Comparison of ENCODE assay signal across 1 cellular context in genomic region chr10:133260895-133261725, GRCh38.
A peak's percentile ranks its signal among the peaks of the same experiment; 100 is the strongest.
TF ChIP-seq lines count a peak whose summit lies in the region.

No MANE protein-coding gene starts in this region.

TF ChIP-seq in K562, 482 proteins besides CTCF, POLR2A, EP300 and RAD21 (continued from another document and continues in another):
- TF ChIP-seq RNF219 (CRISPR knock-in tag; IDR thresholded peaks at IDR 0.05) (no peak), KLF16 (IDR thresholded peaks at IDR 0.05) (no peak), CTBP1 (IDR thresholded peaks at IDR 0.05; ENCODE audit: borderline replicate concordance) (no peak), RHOXF2B (CRISPR knock-in tag; conservative IDR thresholded peaks at IDR 0.05) (no peak), CREM (IDR thresholded peaks at IDR 0.05; ENCODE audit: low read depth) (no peak), CTCFL (IDR thresholded peaks at IDR 0.05; ENCODE audit: borderline replicate concordance, insufficient read depth, low read depth, low read length, poor library complexity, severe bottlenecking) (no peak), CXXC5 (CRISPR knock-in tag; IDR thresholded peaks at IDR 0.05) (no peak), MXD1 (CRISPR knock-in tag; IDR thresholded peaks at IDR 0.05; ENCODE audit: borderline replicate concordance, poor library complexity, severe bottlenecking) (no peak), RBM14 (IDR thresholded peaks at IDR 0.05; ENCODE audit: borderline replicate concordance, insufficient read depth, low read depth, low read length) (no peak), TEAD2 (tag; IDR thresholded peaks at IDR 0.05) (no peak), ZC3H8 (IDR thresholded peaks at IDR 0.05) (no peak), CREB3L1 (IDR thresholded peaks at IDR 0.05; ENCODE audit: borderline replicate concordance, low read depth) (no peak), NCOR1 (IDR thresholded peaks at IDR 0.05) (no peak), XRCC4 (IDR thresholded peaks at IDR 0.05; ENCODE audit: extremely low read depth, insufficient read depth, insufficient read length) (no peak), PRDM10 (IDR thresholded peaks at IDR 0.05; ENCODE audit: partially characterized antibody) (no peak), ARID4B (CRISPR knock-in tag; IDR thresholded peaks at IDR 0.05) (0 out of 2 replicates have a peak, but pooled peaks have one; percentile 43), ZKSCAN3 (CRISPR knock-in tag; IDR thresholded peaks at IDR 0.05) (no peak), CEBPB (tag; IDR thresholded peaks at IDR 0.05) (no peak), ZFX (CRISPR knock-in tag; IDR thresholded peaks at IDR 0.05) (0 out of 2 replicates have a peak, but pooled peaks have one; percentile 25), COPS2 (conservative IDR thresholded peaks at IDR 0.05) (no peak), ZNF512 (tag; IDR thresholded peaks at IDR 0.05) (no peak), ARID1B (IDR thresholded peaks at IDR 0.05) (no peak), NR2C2 (CRISPR knock-in tag; IDR thresholded peaks at IDR 0.05) (no peak), NR2C2 (tag; IDR thresholded peaks at IDR 0.05) (no peak), SRF (CRISPR knock-in tag; IDR thresholded peaks at IDR 0.05) (no peak), ZNF165 (CRISPR knock-in tag; IDR thresholded peaks at IDR 0.05; ENCODE audit: borderline replicate concordance) (no peak), BMI1 (IDR thresholded peaks at IDR 0.05; ENCODE audit: low read length) (no peak), STAT5A (IDR thresholded peaks at IDR 0.05; ENCODE audit: borderline replicate concordance, low read length) (no peak), MTA3 (IDR thresholded peaks at IDR 0.05; ENCODE audit: borderline replicate concordance) (peak; percentile 66; the same call in 1 of the 2 replicates), CREB3 (tag; conservative IDR thresholded peaks at IDR 0.05; ENCODE audit: low read depth) (no peak), TCF3 (CRISPR knock-in tag; IDR thresholded peaks at IDR 0.05) (no peak), GABPB2 (CRISPR knock-in tag; conservative IDR thresholded peaks at IDR 0.05) (no peak), PCBP2 (IDR thresholded peaks at IDR 0.05; ENCODE audit: low read depth, low read length, poor library complexity, severe bottlenecking) (no peak), HLTF (IDR thresholded peaks at IDR 0.05) (no peak), MECOM (CRISPR knock-in tag; IDR thresholded peaks at IDR 0.05) (no peak), FOXJ2 (tag; IDR thresholded peaks at IDR 0.05) (no peak), DMBX1 (CRISPR knock-in tag; IDR thresholded peaks at IDR 0.05; ENCODE audit: borderline replicate concordance) (no peak), MAZ (CRISPR knock-in tag; conservative IDR thresholded peaks at IDR 0.05 in 1 of 2, IDR thresholded peaks at IDR 0.05 in 1 of 2) (no peak), NRF1 (conservative IDR thresholded peaks at IDR 0.05 in 1 of 2, IDR thresholded peaks at IDR 0.05 in 1 of 2) (peak; percentile 35 to 53; a peak in 2 of 4 replicates), ZNF124 (CRISPR knock-in tag; IDR thresholded peaks at IDR 0.05) (no peak), HDAC6 (IDR thresholded peaks at IDR 0.05; ENCODE audit: low read depth, low read length) (no peak), PRMT5 (CRISPR knock-in tag; IDR thresholded peaks at IDR 0.05) (no peak), SREBF2 (CRISPR knock-in tag; IDR thresholded peaks at IDR 0.05) (no peak), HNRNPL (IDR thresholded peaks at IDR 0.05; ENCODE audit: low read depth, low read length) (peak; percentile 89), ARID3A (IDR thresholded peaks at IDR 0.05; ENCODE audit: borderline replicate concordance, low read depth, low read length) (no peak), CEBPG (CRISPR knock-in tag; IDR thresholded peaks at IDR 0.05) (no peak), CEBPG (tag; conservative IDR thresholded peaks at IDR 0.05 in 1 of 2, IDR thresholded peaks at IDR 0.05 in 1 of 2) (no peak)
